ENCODE assay signal across 29 cellular contexts in the genomic region with DNA sequence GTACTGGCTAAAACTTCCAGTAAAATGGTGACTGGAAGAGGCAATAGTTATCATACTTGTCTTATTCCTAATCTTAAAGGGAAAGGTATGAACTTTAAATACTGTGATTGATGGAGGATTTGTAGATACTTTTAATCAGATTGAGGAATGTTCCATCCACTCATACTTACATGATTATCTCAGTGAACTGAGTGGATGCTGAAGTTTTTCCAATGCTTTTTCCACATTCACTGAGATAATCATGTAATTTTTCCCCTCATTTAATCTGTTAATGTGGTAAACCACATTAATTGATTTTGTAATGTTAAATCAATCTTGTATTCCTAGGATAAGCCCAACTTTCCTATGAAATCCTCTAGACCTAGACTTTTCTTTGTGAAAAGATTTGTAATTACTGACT. TPM values are rescaled to one million over a fixed set of nuclear protein-coding genes. Genes with fewer than 3 reads are reported as not detected.
"Had no signal": no experiment of that assay in that cellular context is flagged by ENCODE, and none has a peak within 500 bp of the region (broad histone marks: within the 10 kb centered on the region; RNA-seq: fewer than 3 reads in every experiment).

No MANE protein-coding gene starts in this region.

- DNase-seq: colonic mucosa; cortex of kidney; effector CD8-positive, alpha-beta T cell; effector memory CD8-positive, alpha-beta T cell; endodermal cell; erythroblast; esophagus squamous epithelium; foreskin fibroblast; foreskin melanocyte; gastrocnemius medialis; glutamatergic neuron; head of caudate nucleus; heart right ventricle; hippocampal formation; left cardiac atrium; left lung; left ventricle myocardium superior; lower lobe of right lung; mesenchymal stem cell; mucosa of descending colon; naive B cell had no signal

- H3K9me3 ChIP-seq: colonic mucosa, esophagus squamous epithelium, gastrocnemius medialis, heart right ventricle, left lung, lower lobe of right lung, mucosa of descending colon had no signal

- H3K27me3 ChIP-seq: colonic mucosa, esophagus squamous epithelium, gastrocnemius medialis, left lung had no signal

- H3K4me3 Mint-ChIP-seq: dendritic cell treated with granulocyte-macrophage colony-stimulating factor and Interleukin-4, amounts not matched to agents 40 ng/mL and 50 ng/mL, for 4 days; effector memory CD8-positive, alpha-beta T cell; endodermal cell; mesothelial cell of epicardium; naive B cell had no signal

- H3K4me3 ChIP-seq: colonic mucosa, esophagus squamous epithelium, gastrocnemius medialis, heart right ventricle, left lung, lower lobe of right lung, mucosa of descending colon had no signal

- H3K4me1 ChIP-seq: colonic mucosa, gastrocnemius medialis, lower lobe of right lung had no signal

- H3K36me3 Mint-ChIP-seq: mesothelial cell of epicardium, naive B cell had no signal

- H3K27ac ChIP-seq: colonic mucosa, epithelial cell of prostate, esophagus squamous epithelium, gastrocnemius medialis, heart right ventricle, left lung, lower lobe of right lung had no signal

- ATAC-seq: effector memory CD8-positive, alpha-beta T cell; esophagus mucosa; gastrocnemius medialis; heart right ventricle; left cardiac atrium; left lung; left ventricle myocardium superior; lower lobe of right lung; mucosa of descending colon had no signal

- H3K36me3 ChIP-seq: colonic mucosa, esophagus squamous epithelium, gastrocnemius medialis, heart right ventricle, left lung, lower lobe of right lung had no signal

- H3K27ac Mint-ChIP-seq: dendritic cell treated with granulocyte-macrophage colony-stimulating factor and Interleukin-4, amounts not matched to agents 40 ng/mL and 50 ng/mL, for 4 days; effector memory CD8-positive, alpha-beta T cell; endodermal cell; naive B cell had no signal

- H3K27me3 Mint-ChIP-seq: dendritic cell treated with granulocyte-macrophage colony-stimulating factor and Interleukin-4, amounts not matched to agents 40 ng/mL and 50 ng/mL, for 4 days had no signal

- H3K9me3 Mint-ChIP-seq: dendritic cell treated with granulocyte-macrophage colony-stimulating factor and Interleukin-4, amounts not matched to agents 40 ng/mL and 50 ng/mL, for 4 days; effector memory CD8-positive, alpha-beta T cell; endodermal cell; mesothelial cell of epicardium had no signal

RNA-seq across cellular contexts. Expression of gene SCEL, which starts 17.2 kb away (rescaled TPM):
- total RNA-seq: dermis microvascular lymphatic vessel endothelial cell, gastrocnemius medialis, glomerular endothelial cell, left ventricle myocardium superior, lung microvascular endothelial cell, mesothelial cell of epicardium, myocyte had no signal
